In the genomic region with DNA sequence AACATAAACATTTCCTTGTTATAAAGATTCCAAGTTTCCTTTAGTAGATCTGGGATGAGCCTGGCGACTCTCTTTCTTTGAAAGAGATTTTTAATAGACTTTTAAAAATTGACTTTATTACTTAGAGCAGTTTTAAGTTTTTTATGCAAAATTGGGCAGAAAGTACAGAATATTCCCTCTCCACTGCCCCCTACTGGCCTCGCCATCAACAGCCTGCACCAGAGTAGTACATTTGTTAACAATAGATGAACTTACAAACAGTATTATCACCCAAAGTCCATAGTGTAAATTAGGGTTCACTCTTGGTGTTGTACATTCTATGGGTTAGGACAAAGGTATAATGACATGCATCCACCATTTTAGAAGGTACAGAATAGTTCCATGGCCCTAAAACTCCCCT, we compare ENCODE assay signal across 11 cellular contexts. TPM values are rescaled to one million over a fixed set of nuclear protein-coding genes. Genes with fewer than 3 reads are reported as not detected.
DNase-seq lines count a peak whose midpoint lies in the region; ATAC-seq and TF ChIP-seq lines count a peak whose summit lies in the region.
"Had no signal": no experiment of that assay in that cellular context is flagged by ENCODE, and none has a peak within 500 bp of the region (broad histone marks: within the 10 kb centered on the region; RNA-seq: fewer than 3 reads in every experiment).

No MANE protein-coding gene starts in this region.

- TF ChIP-seq EP300 in transverse colon (IDR thresholded peaks at IDR 0.05; ENCODE audit: low read depth) (no peak), sigmoid colon (IDR thresholded peaks at IDR 0.05) (no peak)

- TF ChIP-seq POLR2A in transverse colon (IDR thresholded peaks at IDR 0.05) (no peak), sigmoid colon (IDR thresholded peaks at IDR 0.05) (no peak)

- WGBS in heart right ventricle, 2 donors, result 56 to 58% methylated on average over 2 of the region's 2 CpGs
- 67 to 75% methylated on average over 2 of the region's 2 CpGs for WGBS in transverse colon (ENCODE audit: low coverage in 1 of 2), 2 donors
- 71 to 84% methylated on average over 2 of the region's 2 CpGs for WGBS in sigmoid colon, 2 donors

- H3K27ac ChIP-seq in heart right ventricle, result no peak overlapping the region
- no peak overlapping the region for H3K27ac ChIP-seq in right atrium auricular region
- no peak overlapping the region for H3K27ac ChIP-seq in WERI-Rb-1
- H3K27ac ChIP-seq in transverse colon, result no peak overlapping the region
- no peak overlapping the region for H3K27ac ChIP-seq in sigmoid colon

- peaks cover 0 to 11% (median 0%) of the 10 kb centered on the region in 7 donors for H3K27me3 ChIP-seq in heart right ventricle
- H3K27me3 ChIP-seq in right atrium auricular region, result no peaks in the 10 kb centered on the region
- no peaks in the 10 kb centered on the region for H3K27me3 ChIP-seq in WERI-Rb-1 (ENCODE audit: insufficient read depth, low read depth, severe bottlenecking)
- H3K27me3 ChIP-seq in transverse colon, result no peaks in the 10 kb centered on the region
- H3K27me3 ChIP-seq in sigmoid colon, result no peaks in the 10 kb centered on the region

- intact Hi-C loops in heart right ventricle (cut with DNase I) (no loop called here), transverse colon (cut with DNase I; ENCODE audit: low total_unique reads) (no loop called here), sigmoid colon (cut with DNase I) (no loop called here)

- ATAC-seq in heart right ventricle (no peak), GM19455 (IDR thresholded peaks at IDR 0.05; ENCODE audit: unreplicated experiment) (no peak)

- H3K36me3 ChIP-seq in heart right ventricle (no peaks in the 10 kb centered on the region), right atrium auricular region (no peaks in the 10 kb centered on the region), WERI-Rb-1 (no peaks in the 10 kb centered on the region), transverse colon (no peaks in the 10 kb centered on the region), sigmoid colon (no peaks in the 10 kb centered on the region)

- TF ChIP-seq CTCF in heart right ventricle (IDR thresholded peaks at IDR 0.05), result peak in 8 of 9 donors; percentile 7 to 57 (median 34)
- TF ChIP-seq CTCF in right atrium auricular region (IDR thresholded peaks at IDR 0.05), result peak in 1 of 2 donors; percentile 39
- 0 out of 2 replicates have a peak, but pooled peaks have one; percentile 18 for TF ChIP-seq CTCF in WERI-Rb-1 (IDR thresholded peaks at IDR 0.05; ENCODE audit: low read depth, low read length)
- TF ChIP-seq CTCF in fibroblast of villous mesenchyme (IDR thresholded peaks at IDR 0.05; ENCODE audit: insufficient read depth, low read depth, low read length), result peak; percentile 54
- TF ChIP-seq CTCF in transverse colon (IDR thresholded peaks at IDR 0.05), result peak in 4 of 5 experiments; percentile 17 to 36 (median 25)
- TF ChIP-seq CTCF in sigmoid colon (IDR thresholded peaks at IDR 0.05), result no peak

- no peaks in the 10 kb centered on the region for H3K4me1 ChIP-seq in heart right ventricle
- peaks cover 0 to 7% of the 10 kb centered on the region in 2 donors for H3K4me1 ChIP-seq in right atrium auricular region
- H3K4me1 ChIP-seq in transverse colon, result no peaks in the 10 kb centered on the region
- no peaks in the 10 kb centered on the region for H3K4me1 ChIP-seq in sigmoid colon

- in situ Hi-C loops in transverse colon (cut with MboI; ENCODE audit: low pct_ligation_motif_present in 1 of 4, low pct_unique_long_range_greater_than_20kb in 1 of 4, low sequenced_read_pairs in 3 of 4), result no loop called here

- H3K9me3 ChIP-seq in heart right ventricle (no peaks in the 10 kb centered on the region), right atrium auricular region (no peaks in the 10 kb centered on the region), WERI-Rb-1 (ENCODE audit: severe bottlenecking) (no peaks in the 10 kb centered on the region), transverse colon (no peaks in the 10 kb centered on the region), sigmoid colon (no peaks in the 10 kb centered on the region)

- no peak overlapping the region for H3K4me3 ChIP-seq in heart right ventricle
- H3K4me3 ChIP-seq in right atrium auricular region, result no peak overlapping the region
- no peak overlapping the region for H3K4me3 ChIP-seq in WERI-Rb-1 (ENCODE audit: low read depth, low read length)
- no peak overlapping the region for H3K4me3 ChIP-seq in fibroblast of villous mesenchyme (ENCODE audit: low read depth, low read length)
- no peak overlapping the region for H3K4me3 ChIP-seq in transverse colon
- no peak overlapping the region for H3K4me3 ChIP-seq in sigmoid colon

- DNase-seq in heart right ventricle, result no peak
- no peak for DNase-seq in right atrium auricular region (ENCODE audit: low spot score)
- no peak for DNase-seq in WERI-Rb-1
- DNase-seq in fibroblast of villous mesenchyme (ENCODE audit: low read depth), result no peak
- DNase-seq in transverse colon, result no peak
- DNase-seq in sigmoid colon, result no peak
- DNase-seq in SIG-M5 treated with dmso at 0.1 percent for 504 hours (lab: John Stamatoyannopoulos, UW; ENCODE audit: unreplicated experiment), result no peak
- DNase-seq: effector memory CD4-positive, alpha-beta T cell; NCI-H69 had no signal

RNA-seq across cellular contexts. Expression of a gene that starts 3.9 kb away (rescaled TPM):
- total RNA-seq in heart right ventricle (not detected), right atrium auricular region (not detected), fibroblast of villous mesenchyme (not detected in 2 replicates), transverse colon (not detected), sigmoid colon (not detected)
- polyA plus RNA-seq in heart right ventricle (not detected), sigmoid colon (not detected)
- total RNA-seq: mesenteric fat pad had no signal

RNA-seq across cellular contexts. Expression of a gene that starts 8.7 kb away (rescaled TPM):
- 10 to 100 TPM; 40.7 to 64.2 (median 53.8) TPM for total RNA-seq in heart right ventricle
- 10 to 100 TPM; 17.5 to 27.2 TPM for polyA plus RNA-seq in heart right ventricle
- total RNA-seq in right atrium auricular region, result 10 to 100 TPM; 33.0 to 36.2 TPM
- total RNA-seq in fibroblast of villous mesenchyme, result 73.4 and 100 TPM in 2 replicates
- 10 to 100 TPM; 38.4 to 63.5 (median 53.8) TPM for total RNA-seq in transverse colon
- total RNA-seq in sigmoid colon, result 10 to 100 TPM; 54.5 to 70.2 (median 60.9) TPM
- polyA plus RNA-seq in sigmoid colon, result 10 to 100 TPM; 18.6 to 22.1 (median 19.0) TPM

Comparison
In these comparisons a context has a peak if more than half of its experiments do, and no peak if none do; other contexts are left out.
1. CTCF ChIP-seq: peak in heart right ventricle (8 of 9), WERI-Rb-1 (single experiment), fibroblast of villous mesenchyme (single experiment) and transverse colon (4 of 5); none in sigmoid colon (0 of 4).